Comparison of ENCODE assay signal across 1 cellular context in genomic region chr3:81863714-81864113, GRCh38.
TF ChIP-seq lines count a peak whose summit lies in the region.

No MANE protein-coding gene starts in this region.

TF ChIP-seq in WTC11, 78 proteins besides CTCF, POLR2A, EP300 and RAD21 (continued from another document):
- TF ChIP-seq SP1 (CRISPR knock-in tag; conservative IDR thresholded peaks at IDR 0.05) = no peak
- no peak for TF ChIP-seq HMGXB4 (CRISPR knock-in tag; IDR thresholded peaks at IDR 0.05)
- TF ChIP-seq, protein P1, sequence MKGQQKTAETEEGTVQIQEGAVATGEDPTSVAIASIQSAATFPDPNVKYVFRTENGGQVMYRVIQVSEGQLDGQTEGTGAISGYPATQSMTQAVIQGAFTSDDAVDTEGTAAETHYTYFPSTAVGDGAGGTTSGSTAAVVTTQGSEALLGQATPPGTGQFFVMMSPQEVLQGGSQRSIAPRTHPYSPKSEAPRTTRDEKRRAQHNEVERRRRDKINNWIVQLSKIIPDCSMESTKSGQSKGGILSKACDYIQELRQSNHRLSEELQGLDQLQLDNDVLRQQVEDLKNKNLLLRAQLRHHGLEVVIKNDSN (CRISPR knock-in tag; IDR thresholded peaks at IDR 0.05) = no peak
- TF ChIP-seq JUN (CRISPR knock-in tag; IDR thresholded peaks at IDR 0.05) = no peak
- TF ChIP-seq ELF4 (CRISPR knock-in tag; IDR thresholded peaks at IDR 0.05; ENCODE audit: low read depth) = no peak
- no peak for TF ChIP-seq CREM (CRISPR knock-in tag; IDR thresholded peaks at IDR 0.05)
- TF ChIP-seq, protein P2, sequence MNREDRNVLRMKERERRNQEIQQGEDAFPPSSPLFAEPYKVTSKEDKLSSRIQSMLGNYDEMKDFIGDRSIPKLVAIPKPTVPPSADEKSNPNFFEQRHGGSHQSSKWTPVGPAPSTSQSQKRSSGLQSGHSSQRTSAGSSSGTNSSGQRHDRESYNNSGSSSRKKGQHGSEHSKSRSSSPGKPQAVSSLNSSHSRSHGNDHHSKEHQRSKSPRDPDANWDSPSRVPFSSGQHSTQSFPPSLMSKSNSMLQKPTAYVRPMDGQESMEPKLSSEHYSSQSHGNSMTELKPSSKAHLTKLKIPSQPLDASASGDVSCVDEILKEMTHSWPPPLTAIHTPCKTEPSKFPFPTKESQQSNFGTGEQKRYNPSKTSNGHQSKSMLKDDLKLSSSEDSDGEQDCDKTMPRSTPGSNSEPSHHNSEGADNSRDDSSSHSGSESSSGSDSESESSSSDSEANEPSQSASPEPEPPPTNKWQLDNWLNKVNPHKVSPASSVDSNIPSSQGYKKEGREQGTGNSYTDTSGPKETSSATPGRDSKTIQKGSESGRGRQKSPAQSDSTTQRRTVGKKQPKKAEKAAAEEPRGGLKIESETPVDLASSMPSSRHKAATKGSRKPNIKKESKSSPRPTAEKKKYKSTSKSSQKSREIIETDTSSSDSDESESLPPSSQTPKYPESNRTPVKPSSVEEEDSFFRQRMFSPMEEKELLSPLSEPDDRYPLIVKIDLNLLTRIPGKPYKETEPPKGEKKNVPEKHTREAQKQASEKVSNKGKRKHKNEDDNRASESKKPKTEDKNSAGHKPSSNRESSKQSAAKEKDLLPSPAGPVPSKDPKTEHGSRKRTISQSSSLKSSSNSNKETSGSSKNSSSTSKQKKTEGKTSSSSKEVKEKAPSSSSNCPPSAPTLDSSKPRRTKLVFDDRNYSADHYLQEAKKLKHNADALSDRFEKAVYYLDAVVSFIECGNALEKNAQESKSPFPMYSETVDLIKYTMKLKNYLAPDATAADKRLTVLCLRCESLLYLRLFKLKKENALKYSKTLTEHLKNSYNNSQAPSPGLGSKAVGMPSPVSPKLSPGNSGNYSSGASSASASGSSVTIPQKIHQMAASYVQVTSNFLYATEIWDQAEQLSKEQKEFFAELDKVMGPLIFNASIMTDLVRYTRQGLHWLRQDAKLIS (CRISPR knock-in tag; IDR thresholded peaks at IDR 0.05; ENCODE audit: borderline replicate concordance) = no peak
